In the genomic region with DNA sequence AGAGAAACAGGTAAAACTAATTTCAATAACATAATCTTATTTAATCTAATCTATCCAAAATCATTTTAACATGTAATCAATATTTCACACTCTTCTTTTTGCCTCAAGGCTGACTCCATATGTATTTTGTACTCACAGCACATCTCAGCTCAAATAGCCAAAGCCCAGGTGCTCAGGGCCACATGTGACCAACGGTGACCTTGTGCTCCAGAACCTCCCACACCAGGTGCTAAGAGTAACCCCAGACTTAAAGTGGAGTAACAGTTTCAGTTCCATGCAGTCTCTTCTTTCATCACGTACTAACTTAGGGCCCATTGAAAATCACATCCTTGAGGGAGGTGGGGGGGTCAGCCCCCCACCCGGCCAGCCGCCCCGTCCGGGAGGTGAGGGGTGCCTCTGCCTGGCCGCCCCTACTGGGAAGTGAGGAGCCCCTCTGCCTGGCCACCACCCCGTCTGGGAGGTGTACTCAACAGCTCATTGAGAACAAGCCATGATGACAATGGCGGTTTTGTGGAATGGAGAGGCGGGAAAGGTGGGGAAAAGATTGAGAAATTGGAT, we compare ENCODE assay signal across 14 cellular contexts. TPM values are rescaled to one million over a fixed set of nuclear protein-coding genes. Genes with fewer than 3 reads are reported as not detected.
DNase-seq lines count a peak whose midpoint lies in the region; ATAC-seq, FAIRE-seq and TF ChIP-seq lines count a peak whose summit lies in the region.
"Had no signal": no experiment of that assay in that cellular context is flagged by ENCODE, and none has a peak within 500 bp of the region (broad histone marks: within the 10 kb centered on the region; RNA-seq: fewer than 3 reads in every experiment).

No MANE protein-coding gene starts in this region.

- TF ChIP-seq EP300 in GM12878 (IDR thresholded peaks at IDR 0.05; ENCODE audit: borderline replicate concordance in 1 of 2, control insufficient read depth in 1 of 2, low read depth in 2 of 2, low read length in 2 of 2): no peak

- ATAC-seq in GM21360 (IDR thresholded peaks at IDR 0.05; ENCODE audit: unreplicated experiment) (peak; percentile 40), HG03066 (IDR thresholded peaks at IDR 0.05; ENCODE audit: low read depth, unreplicated experiment) (peak; percentile 31), GM12878 (peak; percentile 45)
- ATAC-seq: mucosa of descending colon had no signal

- no peaks in the 10 kb centered on the region for H3K27me3 ChIP-seq in GM12878 (replicated peaks in 1 of 2; ENCODE audit: control insufficient read depth in 2 of 2, insufficient read depth in 2 of 2, low read length in 1 of 2)

- no peak for FAIRE-seq in GM12878 (lab: Jason Lieb, UNC)
- FAIRE-seq: astrocyte, endothelial cell of umbilical vein had no signal

- POLR2A ChIA-PET in GM12878 (lab: Charles Lee): interaction anchor here (1.0 kb wide), 1 partner anchor 47 kb away, joined by 4 read pairs; a partner anchor contains a TSS

- SMC1A ChIA-PET in GM12878 (lab: Charles Lee; ENCODE audit: uncharacterized antibody, unreplicated experiment): interaction anchor here (1.6 kb wide), 1 partner anchor 38 kb away, joined by 5 read pairs; no protein-coding TSS in a partner anchor

- BruUV-seq in GM12878 (replicated peaks; lab: Mats Ljungman, UMichigan): no TSS peak

- no peak overlapping the region for H2AFZ ChIP-seq in GM12878 (ENCODE audit: control insufficient read depth, low read depth, low read length)

- H4K20me1 ChIP-seq in GM12878 (ENCODE audit: control insufficient read depth, insufficient read depth): no peaks in the 10 kb centered on the region

- in situ Hi-C loops in GM12878 (cut with MboI): no loop called here

- WGBS in GM12878 (ENCODE audit: insufficient coverage, insufficient replicate concordance, low lambda C conversion rate, missing lambda C conversion rate): 82% methylated on average over 10 of the region's 10 CpGs

- peaks cover 20% of the 10 kb centered on the region for H3K4me1 ChIP-seq in GM12878 (ENCODE audit: control insufficient read depth, insufficient read depth, low read length)

- H3K9me3 ChIP-seq in GM12878 (replicated peaks; ENCODE audit: control insufficient read depth, insufficient read depth, low read length): no peaks in the 10 kb centered on the region
- H3K9me3 ChIP-seq: mucosa of descending colon had no signal

- TF ChIP-seq RAD21 in GM12878 (IDR thresholded peaks at IDR 0.05; ENCODE audit: insufficient read depth, low read depth, low read length): no peak

- no peak overlapping the region for H3K4me3 ChIP-seq in GM12878
- H3K4me3 ChIP-seq: mucosa of descending colon had no signal

- RAD21 ChIA-PET in GM12878 (lab: Charles Lee; ENCODE audit: unreplicated experiment): no interaction called here

- H3K36me3 ChIP-seq in GM12878 (ENCODE audit: control insufficient read depth in 2 of 2, insufficient read depth in 2 of 2, low read length in 1 of 2): peaks cover 16 to 20% of the 10 kb centered on the region in 2 experiments

- TF ChIP-seq POLR2A in GM12878 (IDR thresholded peaks at IDR 0.05; ENCODE audit: low read depth, low read length): no peak

- CTCF ChIA-PET in GM12878 (lab: Yijun Ruan, JAX): interaction anchor here (1.1 to 2.1 kb wide), 3 partner anchors 11 to 320 kb away, joined by 4 to 7 read pairs (median 6); no protein-coding TSS in a partner anchor

- peak; percentile 16 for DNase-seq in NCI-H510A treated with DMSO at 0.1 percent for 48 hours (lab: John Stamatoyannopoulos, UW)
- no peak for DNase-seq in NCI-H510A (lab: John Stamatoyannopoulos, UW)
- peak; percentile 5 for DNase-seq in GM12878 (ENCODE audit: low read depth, low spot score)
- DNase-seq in NCI-H2196 (lab: John Stamatoyannopoulos, UW; ENCODE audit: unreplicated experiment): no peak
- DNase-seq in DMS153 treated with DMSO at 0.1 percent for 48 hours (lab: John Stamatoyannopoulos, UW; ENCODE audit: unreplicated experiment): no peak
- DNase-seq in NCI-H1694 (lab: John Stamatoyannopoulos, UW): no peak
- DNase-seq: activated CD4-positive, alpha-beta T cell treated with anti-CD3 and anti-CD28 coated beads for 4 hours; mucosa of descending colon; SIG-M5; stimulated activated CD8-positive, alpha-beta memory T cell treated with anti-CD3 and anti-CD28 coated beads, Interleukin-4, amount 100 ng/mL, for 48 hours had no signal

- no peaks in the 10 kb centered on the region for H3K79me2 ChIP-seq in GM12878 (ENCODE audit: control insufficient read depth, insufficient read depth, low read length)

- H3K9ac ChIP-seq in GM12878 (ENCODE audit: control insufficient read depth, insufficient read depth, low read length): no peak overlapping the region

- peak overlapping the region; percentile 4; the same call in 1 of the 2 replicates for H3K27ac ChIP-seq in GM12878 (ENCODE audit: control insufficient read depth, insufficient read depth)

- H3K4me2 ChIP-seq in GM12878 (ENCODE audit: control insufficient read depth, insufficient read depth): no peak overlapping the region

- intact Hi-C loops in GM12878 (cut with micrococcal nuclease; ENCODE audit: unreplicated experiment): loop anchor here (2.0 kb wide), 1 partner anchor 44 kb away; no protein-coding TSS in a partner anchor

- TF ChIP-seq CTCF in GM12878 (IDR thresholded peaks at IDR 0.05 in 2 of 3, conservative IDR thresholded peaks at IDR 0.05 in 1 of 3; ENCODE audit: control insufficient read depth in 2 of 3, extremely low read depth in 1 of 3, insufficient read depth in 1 of 3, low read depth in 3 of 3, low read length in 3 of 3): no peak

TF ChIP-seq in GM12878, 131 proteins besides CTCF, POLR2A, EP300 and RAD21:
- TF ChIP-seq MTA2 (IDR thresholded peaks at IDR 0.05; ENCODE audit: low read depth): no peak
- TF ChIP-seq SMAD1 (IDR thresholded peaks at IDR 0.05; ENCODE audit: low read depth, partially characterized antibody): no peak
- TF ChIP-seq TCF3 (IDR thresholded peaks at IDR 0.05; ENCODE audit: borderline replicate concordance, insufficient read depth, low read depth, low read length): 0 out of 2 replicates have a peak, but pooled peaks have one; percentile 51
- TF ChIP-seq ATF7 (IDR thresholded peaks at IDR 0.05; ENCODE audit: low read depth): no peak
- peak; percentile 64; the same call in 1 of the 2 replicates for TF ChIP-seq TCF12 (IDR thresholded peaks at IDR 0.05; ENCODE audit: low read depth, low read length)
- TF ChIP-seq RAD51 (IDR thresholded peaks at IDR 0.05): peak; percentile 60
- 0 out of 2 replicates have a peak, but pooled peaks have one; percentile 50 for TF ChIP-seq NR2F1 (conservative IDR thresholded peaks at IDR 0.05)
- TF ChIP-seq CREM (IDR thresholded peaks at IDR 0.05; ENCODE audit: low read depth): 0 out of 2 replicates have a peak, but pooled peaks have one; percentile 11
- TF ChIP-seq, protein P1, sequence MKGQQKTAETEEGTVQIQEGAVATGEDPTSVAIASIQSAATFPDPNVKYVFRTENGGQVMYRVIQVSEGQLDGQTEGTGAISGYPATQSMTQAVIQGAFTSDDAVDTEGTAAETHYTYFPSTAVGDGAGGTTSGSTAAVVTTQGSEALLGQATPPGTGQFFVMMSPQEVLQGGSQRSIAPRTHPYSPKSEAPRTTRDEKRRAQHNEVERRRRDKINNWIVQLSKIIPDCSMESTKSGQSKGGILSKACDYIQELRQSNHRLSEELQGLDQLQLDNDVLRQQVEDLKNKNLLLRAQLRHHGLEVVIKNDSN (IDR thresholded peaks at IDR 0.05; ENCODE audit: borderline replicate concordance, extremely low read length, insufficient read depth, low read depth, low read length): peak; percentile 51
- TF ChIP-seq SRF (IDR thresholded peaks at IDR 0.05; ENCODE audit: low read depth in 2 of 2, low read length in 2 of 2): no peak
- TF ChIP-seq SREBF1 (IDR thresholded peaks at IDR 0.05; ENCODE audit: low read length): no peak
- TF ChIP-seq, protein P2, sequence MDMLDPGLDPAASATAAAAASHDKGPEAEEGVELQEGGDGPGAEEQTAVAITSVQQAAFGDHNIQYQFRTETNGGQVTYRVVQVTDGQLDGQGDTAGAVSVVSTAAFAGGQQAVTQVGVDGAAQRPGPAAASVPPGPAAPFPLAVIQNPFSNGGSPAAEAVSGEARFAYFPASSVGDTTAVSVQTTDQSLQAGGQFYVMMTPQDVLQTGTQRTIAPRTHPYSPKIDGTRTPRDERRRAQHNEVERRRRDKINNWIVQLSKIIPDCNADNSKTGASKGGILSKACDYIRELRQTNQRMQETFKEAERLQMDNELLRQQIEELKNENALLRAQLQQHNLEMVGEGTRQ (IDR thresholded peaks at IDR 0.05; ENCODE audit: borderline replicate concordance, low read depth, low read length): no peak; the same call in 1 of the 2 replicates

RNA-seq across cellular contexts. Expression of a gene that starts 47.3 kb away (rescaled TPM):
- 56.7 and 59.9 TPM in 2 replicates for total RNA-seq in GM12878 (2013; cell fraction: nucleolus; rRNA removed)
- total RNA-seq in GM12878 (2014; rRNA removed) (36.1 and 36.9 TPM in 2 replicates), GM12878 (2014; rRNA removed; fragmentation: Illumina TruSeq; extraction: Trizol) (48.2 and 48.6 TPM in 2 replicates), GM12878 (2021) (67.2 and 78.2 TPM in 2 replicates)
- polyA plus RNA-seq in GM12878 (2011; ENCODE audit: low read depth): 18.6 TPM
- polyA plus RNA-seq in GM12878 (2011; rRNA removed) (44.0 and 56.1 TPM in 2 replicates), GM12878 (2014; fragmentation: Illumina TruSeq; extraction: Trizol) (52.9 and 56.3 TPM in 2 replicates), GM12878 (2014; fragmentation: Nextera tagmentation; extraction: Ambion mirVana) (10 to 100 TPM; 11.2 to 27.9 TPM), GM12878 (2014; rRNA removed) (46.4 and 49.9 TPM in 2 replicates), GM12878 (2016; fragmentation: Nextera tagmentation; extraction: Ambion mirVana) (10 to 100 TPM; 68.9 to 74.0 TPM)
- 37.0 and 37.2 TPM in 2 replicates for polyA plus RNA-seq in GM12878 (2011; cell fraction: cytosol; rRNA removed)
- polyA plus RNA-seq in GM12878 (2011; cell fraction: nucleus; rRNA removed): 37.7 and 50.7 TPM in 2 replicates
- polyA plus RNA-seq in GM12878 (2012): 24.4 and 28.3 TPM in 2 replicates
- polyA minus RNA-seq in GM12878 (2011; rRNA and poly(A)+ RNA removed): 107 and 117 TPM in 2 replicates
- polyA minus RNA-seq in GM12878 (2011; cell fraction: cytosol; rRNA and poly(A)+ RNA removed): 18.9 and 23.1 TPM in 2 replicates
- 42.8 and 70.3 TPM in 2 replicates for polyA minus RNA-seq in GM12878 (2011; cell fraction: nucleus; rRNA and poly(A)+ RNA removed)

Comparison
In these comparisons a context has a peak if more than half of its experiments do, and no peak if none do; other contexts are left out.
1. DNase-seq: peak in NCI-H510A treated with DMSO at 0.1 percent for 48 hours (single experiment) and GM12878 (single experiment); none in NCI-H510A (single experiment), NCI-H2196 (single experiment), DMS153 treated with DMSO at 0.1 percent for 48 hours (single experiment) and NCI-H1694 (single experiment).
2. Peak in every context shown above with its lines, with median percentiles within 50 percentile points of each other: ATAC-seq.